Comparison of ENCODE assay signal across 9 cellular contexts in genomic region chr3:45817788-45818523, GRCh38. TPM values are rescaled to one million over a fixed set of nuclear protein-coding genes. Genes with fewer than 3 reads are reported as not detected.
DNase-seq lines count a peak whose midpoint lies in the region; ATAC-seq and TF ChIP-seq lines count a peak whose summit lies in the region.
"Had no signal": no experiment of that assay in that cellular context is flagged by ENCODE, and none has a peak within 500 bp of the region (broad histone marks: within the 10 kb centered on the region; RNA-seq: fewer than 3 reads in every experiment).

No MANE protein-coding gene starts in this region.

- peaks cover 20% of the 10 kb centered on the region for H3K4me1 ChIP-seq in GM23248 (ENCODE audit: insufficient read depth)
- peaks cover 28 to 39% (median 36%) of the 10 kb centered on the region in 4 donors for H3K4me1 ChIP-seq in esophagus muscularis mucosa
- no peaks in the 10 kb centered on the region for H3K4me1 ChIP-seq in effector memory CD4-positive, alpha-beta T cell (ENCODE audit: control insufficient read depth, insufficient read depth, low read length, poor library complexity, severe bottlenecking)
- no peaks in the 10 kb centered on the region for H3K4me1 ChIP-seq in HAP-1

- H3K9me3 ChIP-seq in GM23248 (ENCODE audit: low read depth) (no peaks in the 10 kb centered on the region), esophagus muscularis mucosa (peaks cover 0 to 6% (median 0%) of the 10 kb centered on the region in 4 donors), HAP-1 (peaks cover 3% of the 10 kb centered on the region; the same call in 1 of the 2 replicates)
- H3K9me3 ChIP-seq in effector memory CD4-positive, alpha-beta T cell (ENCODE audit: control insufficient read depth, low read length) = no peaks in the 10 kb centered on the region

- no peaks in the 10 kb centered on the region for H3K9me2 ChIP-seq in GM23248 (ENCODE audit: insufficient read depth)

- 17 to 28% methylated on average over 6 of the region's 6 CpGs for WGBS in GM23248 (ENCODE audit: low coverage in 1 of 2, low lambda C conversion rate in 2 of 2, missing lambda C conversion rate in 2 of 2), 2 experiments
- WGBS in esophagus muscularis mucosa = 20% methylated on average over 6 of the region's 6 CpGs

- TF ChIP-seq EP300 in esophagus muscularis mucosa (IDR thresholded peaks at IDR 0.05) = no peak

- no peak for ATAC-seq in GM18868 (IDR thresholded peaks at IDR 0.05; ENCODE audit: unreplicated experiment)

- H3K4me2 ChIP-seq in GM23248 (ENCODE audit: unreplicated experiment) = no peak overlapping the region

- H3K27ac ChIP-seq in GM23248 = peak overlapping the region; percentile 9; the same call in 1 of the 2 replicates
- peak overlapping the region; percentile 68 to 83 (median 82) for H3K27ac ChIP-seq in esophagus muscularis mucosa (replicated peaks in 1 of 4)
- H3K27ac ChIP-seq in effector memory CD4-positive, alpha-beta T cell (ENCODE audit: insufficient read depth, low read length, poor library complexity, severe bottlenecking) = no peak overlapping the region

- H3K27me3 ChIP-seq in GM23248 (replicated peaks; ENCODE audit: insufficient read depth) (0 out of 2 replicates have a peak, but pooled peaks cover 17% of the 10 kb centered on the region), esophagus muscularis mucosa (no peaks in the 10 kb centered on the region), HAP-1 (ENCODE audit: low read depth) (no peaks in the 10 kb centered on the region)
- H3K27me3 ChIP-seq in effector memory CD4-positive, alpha-beta T cell (replicated peaks; ENCODE audit: control insufficient read depth, insufficient read depth, low read length, poor library complexity, severe bottlenecking) = no peaks in the 10 kb centered on the region

- in situ Hi-C loops in GM23248 (cut with MboI) = no loop called here
- in situ Hi-C loops in HAP-1 (cut with MboI; ENCODE audit: low sequenced_read_pairs) = no loop called here

- H3K9ac ChIP-seq in GM23248 = no peak overlapping the region

- no peak for TF ChIP-seq CTCF in esophagus muscularis mucosa (IDR thresholded peaks at IDR 0.05)

- H3K79me2 ChIP-seq in GM23248 (ENCODE audit: insufficient read depth) = no peaks in the 10 kb centered on the region

- no peak overlapping the region for H2AFZ ChIP-seq in GM23248

- H3K36me3 ChIP-seq in GM23248 (ENCODE audit: low read depth) (no peaks in the 10 kb centered on the region), esophagus muscularis mucosa (peaks cover 0 to 23% (median 9%) of the 10 kb centered on the region in 4 donors), HAP-1 (replicated peaks) (no peaks in the 10 kb centered on the region)
- no peaks in the 10 kb centered on the region for H3K36me3 ChIP-seq in effector memory CD4-positive, alpha-beta T cell (ENCODE audit: control insufficient read depth, insufficient read depth, low read length)

- TF ChIP-seq POLR2A in esophagus muscularis mucosa (IDR thresholded peaks at IDR 0.05; ENCODE audit: low read depth) = no peak

- no peaks in the 10 kb centered on the region for H4K20me1 ChIP-seq in GM23248 (ENCODE audit: insufficient read depth)

- peak; percentile 94 for DNase-seq in GM23248
- DNase-seq in NCI-H345 (lab: John Stamatoyannopoulos, UW) = peak; percentile 75
- DNase-seq in esophagus muscularis mucosa (ENCODE audit: extremely low spot score) = no peak
- peak; percentile 92 for DNase-seq in skeletal muscle cell (ENCODE audit: low read depth)
- no peak for DNase-seq in epidermal melanocyte (ENCODE audit: insufficient read length, low spot score)
- no peak for DNase-seq in effector memory CD4-positive, alpha-beta T cell
- no peak for DNase-seq in HAP-1 (ENCODE audit: low spot score in 2 of 2)
- DNase-seq: activated T-cell treated with anti-CD3 and anti-CD28 coated beads, Interleukin-2, amount 50 U/mL, for 72 hours had no signal

- H3K4me3 ChIP-seq in GM23248 = no peak overlapping the region
- no peak overlapping the region for H3K4me3 ChIP-seq in esophagus muscularis mucosa
- H3K4me3 ChIP-seq in skeletal muscle cell (ENCODE audit: low read depth, low read length) = no peak overlapping the region
- H3K4me3 ChIP-seq in effector memory CD4-positive, alpha-beta T cell (ENCODE audit: insufficient read depth, low read depth, low read length, poor library complexity, severe bottlenecking) = no peak overlapping the region
- no peak overlapping the region for H3K4me3 ChIP-seq in HAP-1

- intact Hi-C loops in esophagus muscularis mucosa (cut with DNase I) = no loop called here

- H3F3A ChIP-seq in GM23248 (ENCODE audit: insufficient read depth) = peaks cover 21% of the 10 kb centered on the region

RNA-seq across cellular contexts. Expression of gene SLC6A20, which starts 21.6 kb away (rescaled TPM):
- total RNA-seq in GM23248 (2014; rRNA removed; shearing (Covaris generic)) = not detected in 2 replicates
- not detected in 2 replicates for polyA plus RNA-seq in GM23248 (2016; fragmentation: Nextera tagmentation; extraction: Ambion mirVana)
- total RNA-seq in esophagus muscularis mucosa = under 1 TPM in 3 of 4 donors, not detected in 1; 0.19 to 0.33 (median 0.29) TPM
- total RNA-seq: activated T-cell treated with anti-CD3 and anti-CD28 coated beads, Interleukin-2, amount 50 U/mL, for 72 hours had no signal

RNA-seq across cellular contexts. Expression of gene LZTFL1, which starts 24.0 kb away (rescaled TPM):
- total RNA-seq in GM23248 (2014; rRNA removed; shearing (Covaris generic)) = 18.3 and 21.8 TPM in 2 replicates
- polyA plus RNA-seq in GM23248 (2016; fragmentation: Nextera tagmentation; extraction: Ambion mirVana) = 12.7 and 15.1 TPM in 2 replicates
- 10 to 100 TPM; 12.0 to 18.3 (median 17.8) TPM for total RNA-seq in esophagus muscularis mucosa

Comparison
In these comparisons a context has a peak if more than half of its experiments do, and no peak if none do; other contexts are left out.
1. DNase-seq: peak in GM23248 (single experiment), NCI-H345 (single experiment) and skeletal muscle cell (single experiment); none in esophagus muscularis mucosa (single experiment), epidermal melanocyte (single experiment), effector memory CD4-positive, alpha-beta T cell (0 of 3) and HAP-1 (0 of 2).